8 cellular contexts compared by ENCODE assay signal in genomic region chr1:158689841-158690240, GRCh38. TPM values are rescaled to one million over a fixed set of nuclear protein-coding genes. Genes with fewer than 3 reads are reported as not detected.
"Had no signal": no experiment of that assay in that cellular context is flagged by ENCODE, and none has a peak within 500 bp of the region (broad histone marks: within the 10 kb centered on the region; RNA-seq: fewer than 3 reads in every experiment).

No MANE protein-coding gene starts in this region.

- ATAC-seq: HepG2 had no signal

- FAIRE-seq: HepG2, HTR-8/SVneo had no signal

- H3K27ac ChIP-seq: HL-60 had no signal

- H3K36me3 Mint-ChIP-seq: IgD-negative memory B cell had no signal

- DNase-seq: IMR-90, KBM-7 had no signal

- H3K4me3 Mint-ChIP-seq: IgD-negative memory B cell had no signal

RNA-seq across cellular contexts. Expression of gene SPTA1, which starts 3.3 kb away (rescaled TPM):
- total RNA-seq: HepG2, HT-29, HT1080, IMR-90 had no signal
- polyA plus RNA-seq: HepG2, IgD-negative memory B cell, IMR-90 had no signal

RNA-seq across cellular contexts. Expression of gene OR6K2, which starts 10.6 kb away (rescaled TPM):
- total RNA-seq: HepG2, HT-29, HT1080, IMR-90 had no signal
- polyA plus RNA-seq: HepG2, IgD-negative memory B cell, IMR-90 had no signal

RNA-seq across cellular contexts. Expression of gene OR6K3, which starts 30.7 kb away (rescaled TPM):
- total RNA-seq: HepG2, HT-29, HT1080, IMR-90 had no signal
- polyA plus RNA-seq: HepG2, IgD-negative memory B cell, IMR-90 had no signal
